8 cellular contexts compared by ENCODE assay signal in the genomic region with DNA sequence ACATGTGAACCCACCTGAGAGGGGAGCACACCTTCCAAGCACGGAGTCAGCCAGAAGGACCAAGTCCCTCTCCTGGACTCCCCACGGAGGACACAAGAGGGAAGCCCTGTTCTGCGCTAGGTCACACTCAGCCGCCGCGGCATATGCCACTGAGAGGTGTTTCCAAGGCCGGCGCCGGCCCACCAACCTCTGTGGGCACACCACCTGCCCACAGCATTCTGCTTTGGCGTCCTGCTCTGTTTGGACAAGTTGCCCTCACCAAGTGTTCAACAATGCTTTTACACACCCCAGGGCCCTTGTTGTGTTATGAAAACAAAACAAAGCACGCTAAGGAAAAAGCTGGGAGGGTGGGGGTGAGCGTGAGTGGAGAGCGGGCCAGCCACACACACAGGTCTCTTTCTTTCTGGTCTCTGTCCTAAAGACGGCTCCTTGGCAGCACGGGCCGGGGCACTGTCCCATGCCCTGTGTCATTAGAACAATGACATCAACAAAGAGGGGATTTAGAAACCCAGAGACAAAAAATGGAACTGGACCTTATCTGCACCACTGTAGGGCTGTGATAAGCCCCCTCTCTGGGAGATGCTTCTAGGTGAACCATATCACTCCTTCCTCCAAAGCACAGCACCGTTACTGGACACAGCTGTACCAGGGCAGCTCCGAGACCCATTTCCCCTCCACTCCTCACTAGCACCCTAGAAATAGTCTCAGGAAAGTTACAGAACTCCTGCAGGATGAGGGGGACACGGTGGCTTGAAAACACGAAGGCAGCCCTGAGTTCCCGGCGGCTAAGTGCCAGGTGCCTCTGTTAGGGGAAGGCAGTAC. TPM values are rescaled to one million over a fixed set of nuclear protein-coding genes. Genes with fewer than 3 reads are reported as not detected.
A peak's percentile ranks its signal among the peaks of the same experiment; 100 is the strongest.
DNase-seq lines count a peak whose midpoint lies in the region; ATAC-seq and TF ChIP-seq lines count a peak whose summit lies in the region.

No MANE protein-coding gene starts in this region.

- TF ChIP-seq CTCF in WTC11 (IDR thresholded peaks at IDR 0.05): no peak
- no peak for TF ChIP-seq CTCF in heart right ventricle (IDR thresholded peaks at IDR 0.05)
- TF ChIP-seq CTCF in H9 (conservative IDR thresholded peaks at IDR 0.05): no peak

- H2BK20ac ChIP-seq in H9 (ENCODE audit: low read depth, low read length, poor library complexity, severe bottlenecking): no peak overlapping the region

- WGBS in GM23248 (ENCODE audit: low coverage in 1 of 2, low lambda C conversion rate in 2 of 2, missing lambda C conversion rate in 2 of 2), 2 experiments: 47 to 50% methylated on average over 22 of the region's 22 CpGs
- WGBS in heart right ventricle, 2 donors: 36 to 45% methylated on average over 22 of the region's 22 CpGs
- WGBS in H9 (ENCODE audit: extremely low coverage, insufficient read length, low lambda C conversion rate): no CpG with 5 or more reads among the region's 22 CpGs

- H4K20me1 ChIP-seq in GM23248 (ENCODE audit: insufficient read depth) (no peaks in the 10 kb centered on the region), H9 (ENCODE audit: control insufficient read depth, insufficient read depth, insufficient read length) (no peaks in the 10 kb centered on the region)

- in situ Hi-C loops in GM23248 (cut with MboI): loop anchor here (25.0 kb wide), 1 partner anchor 196 kb away; no protein-coding TSS in a partner anchor

- no peak overlapping the region for H3K23ac ChIP-seq in H9 (ENCODE audit: insufficient read length, low read depth, low read length)

- H3K9me3 Mint-ChIP-seq in WTC11 (no peaks in the 10 kb centered on the region), H9 (no peaks in the 10 kb centered on the region)
- H3K9me3 Mint-ChIP-seq in stimulated activated effector memory CD8-positive, alpha-beta T cell treated with anti-CD3 and anti-CD28 coated beads, Interleukin-12 subunit alpha, Interleukin-12 subunit beta, amount 100 ng/mL, for 72 hours: no peaks in the 10 kb centered on the region

- H3K9me2 ChIP-seq in GM23248 (ENCODE audit: insufficient read depth): no peaks in the 10 kb centered on the region

- H3K4me2 ChIP-seq in GM23248 (ENCODE audit: unreplicated experiment) (peak overlapping the region; percentile 59), H9 (ENCODE audit: insufficient read depth, insufficient read length, low read length) (no peak overlapping the region)

- no peak overlapping the region for H4K91ac ChIP-seq in H9 (ENCODE audit: insufficient read length, low read depth, low read length)

- no peak overlapping the region for H3T11ph ChIP-seq in H9 (ENCODE audit: low read length)

- peaks cover 100% of the 10 kb centered on the region for H3K79me2 ChIP-seq in GM23248 (ENCODE audit: insufficient read depth)
- peaks cover 91% of the 10 kb centered on the region; the same call in 1 of the 2 replicates for H3K79me2 ChIP-seq in H9 (ENCODE audit: insufficient read depth, low read length)

- H3K36me3 ChIP-seq in GM23248 (ENCODE audit: low read depth): peaks cover 4% of the 10 kb centered on the region; the same call in 1 of the 2 replicates
- H3K36me3 ChIP-seq in heart right ventricle: peaks cover 0 to 27% (median 0%) of the 10 kb centered on the region in 9 donors

- H3K36me3 Mint-ChIP-seq in WTC11: peaks cover 10% of the 10 kb centered on the region; the same call in 1 of the 2 replicates
- peaks cover 96% of the 10 kb centered on the region for H3K36me3 Mint-ChIP-seq in stimulated activated effector memory CD8-positive, alpha-beta T cell treated with anti-CD3 and anti-CD28 coated beads, Interleukin-12 subunit alpha, Interleukin-12 subunit beta, amount 100 ng/mL, for 72 hours
- peaks cover 8 to 41% (median 10%) of the 10 kb centered on the region in 3 experiments for H3K36me3 Mint-ChIP-seq in H9 (ENCODE audit: insufficient read depth in 1 of 3, low read depth in 3 of 3)

- no peak overlapping the region; the same call in 1 of the 2 replicates for H3K14ac ChIP-seq in H9 (ENCODE audit: insufficient read depth, low read length)

- no peaks in the 10 kb centered on the region for H3K23me2 ChIP-seq in H9 (ENCODE audit: insufficient read length, low read depth, low read length, poor library complexity, severe bottlenecking)

- no peak overlapping the region for H3K56ac ChIP-seq in H9 (ENCODE audit: insufficient read length, low read depth, low read length)

- H3K27me3 ChIP-seq in GM23248 (replicated peaks; ENCODE audit: insufficient read depth) (no peaks in the 10 kb centered on the region), heart right ventricle (no peaks in the 10 kb centered on the region), H9 (ENCODE audit: insufficient read depth, low read length) (no peaks in the 10 kb centered on the region)

- H2AK5ac ChIP-seq in H9 (ENCODE audit: insufficient read length, low read length): no peak overlapping the region

- H3K4me3 Mint-ChIP-seq in WTC11: 0 out of 2 replicates have a peak overlapping the region, but pooled peaks have one; percentile 25
- peak overlapping the region; percentile 78 for H3K4me3 Mint-ChIP-seq in stimulated activated effector memory CD8-positive, alpha-beta T cell treated with anti-CD3 and anti-CD28 coated beads, Interleukin-12 subunit alpha, Interleukin-12 subunit beta, amount 100 ng/mL, for 72 hours
- peak overlapping the region in 1 of 2 experiments; percentile 21; a peak in 1 of 5 replicates for H3K4me3 Mint-ChIP-seq in H9

- H3K27ac Mint-ChIP-seq in WTC11 (peak overlapping the region; percentile 87), H9 (peak overlapping the region in 1 of 3 experiments; percentile 65; a peak in 2 of 7 replicates)
- peak overlapping the region; percentile 98 for H3K27ac Mint-ChIP-seq in stimulated activated effector memory CD8-positive, alpha-beta T cell treated with anti-CD3 and anti-CD28 coated beads, Interleukin-12 subunit alpha, Interleukin-12 subunit beta, amount 100 ng/mL, for 72 hours

- POLR2A ChIA-PET in WTC11 (lab: Charles Lee): interaction anchor here (0.6 kb wide), 1 partner anchor 14 kb away, joined by 3 read pairs; no protein-coding TSS in a partner anchor

- no peak overlapping the region for H3K4ac ChIP-seq in H9 (ENCODE audit: low read depth, low read length)

- no peak overlapping the region for H3K18ac ChIP-seq in H9 (ENCODE audit: insufficient read length, low read depth, low read length)

- H2BK120ac ChIP-seq in H9 (ENCODE audit: low read depth, low read length, poor library complexity, severe bottlenecking): no peak overlapping the region

- CTCF ChIA-PET in WTC11 (lab: Charles Lee): interaction anchor here (0.7 to 1.2 kb wide), 4 partner anchors 11 to 218 kb away, joined by 3 to 5 read pairs (median 3); no protein-coding TSS in a partner anchor

- DNase-seq in GM23248 (peak; percentile 41), WTC11 (ENCODE audit: low spot score) (no peak), heart right ventricle (peak in 1 of 2 donors; percentile 25), RKO (ENCODE audit: low spot score) (no peak), H9 (no peak)
- DNase-seq in stimulated activated effector memory CD8-positive, alpha-beta T cell treated with anti-CD3 and anti-CD28 coated beads, Interleukin-12 subunit alpha, Interleukin-12 subunit beta, amount 100 ng/mL, for 72 hours (ENCODE audit: low spot score in 2 of 2): no peak
- DNase-seq in activated CD4-positive, CD25-positive, alpha-beta regulatory T cell (lab: John Stamatoyannopoulos, UW): no peak

- no peak overlapping the region for H2BK12ac ChIP-seq in H9 (ENCODE audit: insufficient read length, low read depth, low read length)

- H2AFZ ChIP-seq in GM23248 (no peak overlapping the region), H9 (ENCODE audit: low read length) (no peak overlapping the region)

- H3K9ac ChIP-seq in GM23248 (peak overlapping the region; percentile 77), H9 (ENCODE audit: extremely low read depth, insufficient read length, low read length) (no peak overlapping the region)

- no peak overlapping the region for H2BK15ac ChIP-seq in H9 (ENCODE audit: low read depth, low read length)

- H3K9me3 ChIP-seq in GM23248 (ENCODE audit: low read depth) (no peaks in the 10 kb centered on the region), heart right ventricle (no peaks in the 10 kb centered on the region), H9 (ENCODE audit: control insufficient read depth, low read depth, low read length) (no peaks in the 10 kb centered on the region)

- H3K27me3 Mint-ChIP-seq in WTC11 (ENCODE audit: low read depth) (no peaks in the 10 kb centered on the region), H9 (ENCODE audit: low read depth) (no peaks in the 10 kb centered on the region)

- peaks cover 77% of the 10 kb centered on the region for H3F3A ChIP-seq in GM23248 (ENCODE audit: insufficient read depth)

- H3K4me3 ChIP-seq in GM23248: peak overlapping the region; percentile 34
- H3K4me3 ChIP-seq in heart right ventricle: peak overlapping the region in 7 of 10 donors; percentile 15 to 44 (median 24)

- intact Hi-C loops in heart right ventricle (cut with DNase I): loop anchor here in 1 of 10 donors (2.0 kb wide), 1 partner anchor 17 kb away; a partner anchor contains a TSS

- H2BK5ac ChIP-seq in H9 (ENCODE audit: insufficient read length, low read length): no peak overlapping the region

- H3K4me1 ChIP-seq in GM23248 (ENCODE audit: insufficient read depth) (peaks cover 92% of the 10 kb centered on the region), heart right ventricle (peaks cover 83 to 98% (median 95%) of the 10 kb centered on the region in 9 donors), H9 (ENCODE audit: insufficient read depth, low read length) (peaks cover 15% of the 10 kb centered on the region; the same call in 1 of the 2 replicates)

- H3K27ac ChIP-seq in GM23248 (peak overlapping the region; percentile 87), heart right ventricle (peak overlapping the region; percentile 59 to 96 (median 85)), H9 (ENCODE audit: insufficient read length, low read depth, low read length) (no peak overlapping the region)

- no peak overlapping the region for H4K8ac ChIP-seq in H9 (replicated peaks; ENCODE audit: insufficient read length, low read depth, low read length)

- no peaks in the 10 kb centered on the region for H3K79me1 ChIP-seq in H9 (ENCODE audit: insufficient read depth, low read depth, low read length, poor library complexity, severe bottlenecking)

- no peak for ATAC-seq in WTC11
- peak in 5 of 8 donors; percentile 6 to 12 (median 9) for ATAC-seq in heart right ventricle
- no peak for ATAC-seq in stimulated activated effector memory CD8-positive, alpha-beta T cell treated with anti-CD3 and anti-CD28 coated beads, Interleukin-12 subunit alpha, Interleukin-12 subunit beta, amount 100 ng/mL, for 72 hours
- ATAC-seq in activated CD4-positive, CD25-positive, alpha-beta regulatory T cell treated with anti-CD3 and anti-CD28 coated beads, Interleukin-2, amount 50 U/mL, for 24 hours: no peak

- H4K5ac ChIP-seq in H9 (ENCODE audit: insufficient read length, low read depth, low read length): no peak overlapping the region

- peaks cover 96% of the 10 kb centered on the region for H3K4me1 Mint-ChIP-seq in WTC11
- H3K4me1 Mint-ChIP-seq in stimulated activated effector memory CD8-positive, alpha-beta T cell treated with anti-CD3 and anti-CD28 coated beads, Interleukin-12 subunit alpha, Interleukin-12 subunit beta, amount 100 ng/mL, for 72 hours: peaks cover 97% of the 10 kb centered on the region
- H3K4me1 Mint-ChIP-seq in H9: peaks cover 89 to 93% of the 10 kb centered on the region in 2 experiments

RNA-seq across cellular contexts. Expression of a gene that starts 17.0 kb away (rescaled TPM):
- total RNA-seq in GM23248 (2014; rRNA removed; shearing (Covaris generic)): 43.6 and 51.7 TPM in 2 replicates
- 6.8 and 8.4 TPM in 2 replicates for polyA plus RNA-seq in GM23248 (2016; fragmentation: Nextera tagmentation; extraction: Ambion mirVana)
- 26.7 to 44.7 TPM (median 29.5 TPM) in 3 replicates for total RNA-seq in WTC11 (2021)
- total RNA-seq in heart right ventricle: 10 to 100 TPM; 15.4 to 28.6 (median 19.9) TPM
- 10 to 100 TPM in 1 of 2 donors, 1 to 10 TPM in 1; 6.7 to 18.7 TPM for polyA plus RNA-seq in heart right ventricle
- total RNA-seq in H9 (2021): 27.7 and 29.4 TPM in 2 replicates

Comparison
In these comparisons a context has a peak if more than half of its experiments do, and no peak if none do; other contexts are left out.
1. ATAC-seq: peak in heart right ventricle (5 of 8); none in WTC11 (single experiment), stimulated activated effector memory CD8-positive, alpha-beta T cell treated with anti-CD3 and anti-CD28 coated beads, Interleukin-12 subunit alpha, Interleukin-12 subunit beta, amount 100 ng/mL, for 72 hours (single experiment) and activated CD4-positive, CD25-positive, alpha-beta regulatory T cell treated with anti-CD3 and anti-CD28 coated beads, Interleukin-2, amount 50 U/mL, for 24 hours (0 of 2).